1 cellular context compared by ENCODE assay signal in the genomic region with DNA sequence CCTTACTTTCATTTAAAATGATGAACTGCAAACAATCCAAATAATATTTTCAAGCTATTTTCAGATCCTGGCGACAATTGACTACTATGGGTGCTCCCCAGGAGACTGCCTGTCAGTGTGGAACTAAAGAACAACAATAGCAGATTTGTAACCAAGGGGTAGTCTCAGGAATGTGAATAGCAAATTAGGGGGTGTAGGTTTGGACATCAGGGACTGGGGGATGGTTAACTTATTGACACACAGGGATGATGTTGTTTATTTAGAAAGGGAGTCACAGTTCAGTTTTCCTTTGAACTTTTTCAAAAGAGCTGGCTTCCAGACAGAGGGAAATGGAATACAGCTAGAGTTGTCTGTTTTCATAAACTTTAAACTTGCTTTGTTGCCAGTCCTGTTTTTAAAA.
TF ChIP-seq lines count a peak whose summit lies in the region.

No MANE protein-coding gene starts in this region.

TF ChIP-seq in H1, 55 proteins besides CTCF, POLR2A, EP300 and RAD21 (continued from another document):
- TF ChIP-seq CHD7 (IDR thresholded peaks at IDR 0.05; ENCODE audit: insufficient replicate concordance, low read length) (no peak), POU5F1 (IDR thresholded peaks at IDR 0.05; ENCODE audit: low read depth, low read length) (no peak), SIRT6 (IDR thresholded peaks at IDR 0.05; ENCODE audit: low read length) (no peak), SP2 (IDR thresholded peaks at IDR 0.05; ENCODE audit: low read length) (no peak), BRCA1 (IDR thresholded peaks at IDR 0.05; ENCODE audit: low read depth, low read length) (no peak), PHF8 (conservative IDR thresholded peaks at IDR 0.05; ENCODE audit: low read depth, low read length) (no peak), CHD2 (IDR thresholded peaks at IDR 0.05; ENCODE audit: low read length) (no peak), KDM4A (IDR thresholded peaks at IDR 0.05; ENCODE audit: low read depth, low read length, severe bottlenecking) (no peak), NRF1 (IDR thresholded peaks at IDR 0.05; ENCODE audit: low read depth, low read length) (no peak), MAFK (IDR thresholded peaks at IDR 0.05; ENCODE audit: low read depth, low read length) (no peak), JUN (IDR thresholded peaks at IDR 0.05; ENCODE audit: low read depth, low read length) (no peak)
TF ChIP-seq in H1: peak in this region for 0.
